In the genomic region with DNA sequence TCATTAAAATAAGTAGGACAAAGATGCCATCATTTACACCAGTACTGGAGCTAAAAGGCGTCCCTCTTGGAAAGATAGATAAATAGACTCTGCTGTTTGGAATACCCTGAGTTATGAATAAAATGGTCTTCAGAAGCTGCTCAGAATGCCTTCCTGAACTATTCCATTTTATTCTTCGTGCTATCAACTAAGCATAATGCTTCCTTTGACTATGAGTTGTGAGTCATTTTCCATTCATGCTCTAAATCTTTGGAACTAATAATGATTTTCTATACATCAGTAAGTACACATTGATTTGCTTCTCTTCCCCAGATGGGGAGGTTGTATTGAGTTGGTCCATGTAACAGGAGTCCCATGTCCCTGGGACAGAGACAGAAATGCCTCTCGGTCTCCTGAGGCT, we compare ENCODE assay signal across 21 cellular contexts.
"Had no signal": no experiment of that assay in that cellular context is flagged by ENCODE, and none has a peak within 500 bp of the region (broad histone marks: within the 10 kb centered on the region; RNA-seq: fewer than 3 reads in every experiment).

No MANE protein-coding gene starts in this region.

- H3K27ac Mint-ChIP-seq: naive B cell; stimulated activated effector memory CD8-positive, alpha-beta T cell treated with anti-CD3 and anti-CD28 coated beads, Interleukin-12 subunit alpha, Interleukin-12 subunit beta, amount 100 ng/mL, for 72 hours; stimulated activated naive CD8-positive, alpha-beta T cell treated with anti-CD3 and anti-CD28 coated beads, Interleukin-15, Interleukin-2, amounts not matched to agents 100 ng/mL and 50 ng/mL, for 24 hours had no signal

- H3K36me3 Mint-ChIP-seq: naive B cell; stimulated activated effector memory CD8-positive, alpha-beta T cell treated with anti-CD3 and anti-CD28 coated beads, Interleukin-12 subunit alpha, Interleukin-12 subunit beta, amount 100 ng/mL, for 72 hours had no signal

- H3K4me1 Mint-ChIP-seq: naive B cell; stimulated activated effector memory CD8-positive, alpha-beta T cell treated with anti-CD3 and anti-CD28 coated beads, Interleukin-12 subunit alpha, Interleukin-12 subunit beta, amount 100 ng/mL, for 72 hours had no signal

- DNase-seq: colonic mucosa; dermis blood vessel endothelial cell; gastrocnemius medialis; heart right ventricle; kidney; left colon; left ventricle myocardium superior; mesenchymal stem cell; naive B cell; psoas muscle; retina; right lobe of liver; stimulated activated CD4-positive, alpha-beta T cell treated with anti-CD3 and anti-CD28 coated beads, Interleukin-4, amount 100 ng/mL, for 1 hour; stimulated activated CD8-positive, alpha-beta memory T cell treated with anti-CD3 and anti-CD28 coated beads, Interleukin-4, amount 100 ng/mL, for 48 hours; tibial artery; upper lobe of left lung; uterus had no signal

- H3K9me3 ChIP-seq: colonic mucosa, gastrocnemius medialis, heart right ventricle, neutrophil, psoas muscle, right lobe of liver, tibial artery, upper lobe of left lung, uterus had no signal

- H3K27me3 ChIP-seq: colonic mucosa, gastrocnemius medialis, heart right ventricle, neutrophil, right lobe of liver, tibial artery, upper lobe of left lung, uterus had no signal

- H3K27ac ChIP-seq: colonic mucosa, gastrocnemius medialis, heart right ventricle, neutrophil, psoas muscle, right lobe of liver, tibial artery, upper lobe of left lung, uterus had no signal

- H3K36me3 ChIP-seq: colonic mucosa, gastrocnemius medialis, heart right ventricle, neutrophil, right lobe of liver, tibial artery, upper lobe of left lung, uterus had no signal

- H3K4me3 Mint-ChIP-seq: naive B cell; stimulated activated effector memory CD8-positive, alpha-beta T cell treated with anti-CD3 and anti-CD28 coated beads, Interleukin-12 subunit alpha, Interleukin-12 subunit beta, amount 100 ng/mL, for 72 hours; stimulated activated naive CD8-positive, alpha-beta T cell treated with anti-CD3 and anti-CD28 coated beads, Interleukin-15, Interleukin-2, amounts not matched to agents 100 ng/mL and 50 ng/mL, for 24 hours had no signal

- ATAC-seq: gastrocnemius medialis; heart right ventricle; left colon; left ventricle myocardium superior; psoas muscle; right lobe of liver; stimulated activated effector memory CD8-positive, alpha-beta T cell treated with anti-CD3 and anti-CD28 coated beads, Interleukin-12 subunit alpha, Interleukin-12 subunit beta, amount 100 ng/mL, for 72 hours had no signal

- H3K4me1 ChIP-seq: colonic mucosa, gastrocnemius medialis, heart right ventricle, psoas muscle, right lobe of liver, tibial artery, upper lobe of left lung, uterus had no signal

- H3K9me3 Mint-ChIP-seq: naive B cell; stimulated activated effector memory CD8-positive, alpha-beta T cell treated with anti-CD3 and anti-CD28 coated beads, Interleukin-12 subunit alpha, Interleukin-12 subunit beta, amount 100 ng/mL, for 72 hours; stimulated activated naive CD8-positive, alpha-beta T cell treated with anti-CD3 and anti-CD28 coated beads, Interleukin-15, Interleukin-2, amounts not matched to agents 100 ng/mL and 50 ng/mL, for 24 hours had no signal

- H3K4me3 ChIP-seq: colonic mucosa, gastrocnemius medialis, heart right ventricle, lung, psoas muscle, right lobe of liver, tibial artery, upper lobe of left lung, uterus had no signal
